In the genomic region with DNA sequence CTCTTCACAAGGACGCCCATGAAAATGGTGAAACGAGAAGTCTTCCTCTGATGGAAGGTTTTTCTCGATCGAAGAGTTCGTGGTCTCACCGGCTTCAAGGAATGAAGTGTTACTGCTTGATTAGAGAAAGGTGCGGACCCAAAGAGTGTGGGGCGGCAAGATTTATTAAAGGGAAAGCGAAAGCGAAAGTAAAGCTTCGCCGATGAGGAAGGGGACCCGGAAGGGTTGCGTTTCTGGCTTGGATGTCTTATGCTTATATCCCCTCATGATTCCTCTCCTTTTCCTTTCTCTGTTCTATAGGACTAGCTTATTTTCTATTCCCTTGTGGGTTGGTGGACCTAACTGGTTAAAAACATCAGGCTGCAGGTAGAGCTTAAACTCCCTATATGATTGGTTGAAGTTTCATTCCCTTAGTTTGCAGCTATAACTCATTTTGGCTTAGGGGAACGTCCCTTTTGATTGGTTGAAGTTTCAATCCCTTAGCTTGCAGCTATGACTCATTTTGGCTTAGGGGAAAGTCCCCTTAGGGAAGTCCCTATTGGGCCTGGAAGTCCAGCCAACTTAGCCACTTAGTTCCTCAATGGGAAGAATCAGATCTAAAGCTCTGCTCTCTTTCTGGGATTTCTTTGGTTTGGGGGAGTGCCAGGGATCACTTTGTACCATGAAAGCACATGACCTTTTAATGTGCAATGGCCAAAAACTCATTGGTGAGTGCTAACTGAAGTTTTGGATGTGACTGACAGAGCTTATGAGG, we compare ENCODE assay signal across 11 cellular contexts.
DNase-seq lines count a peak whose midpoint lies in the region; ATAC-seq and TF ChIP-seq lines count a peak whose summit lies in the region.
"Had no signal": no experiment of that assay in that cellular context is flagged by ENCODE, and none has a peak within 500 bp of the region (broad histone marks: within the 10 kb centered on the region; RNA-seq: fewer than 3 reads in every experiment).

No MANE protein-coding gene starts in this region.

- H3K9ac ChIP-seq in IMR-90 (ENCODE audit: low read depth, low read length): no peak overlapping the region
- H3K9ac ChIP-seq in endodermal cell (ENCODE audit: extremely low read depth, low read length, poor library complexity, severe bottlenecking): no peak overlapping the region

- H3K27ac ChIP-seq in IMR-90 (ENCODE audit: insufficient read depth, low read length): no peak overlapping the region
- no peak overlapping the region for H3K27ac ChIP-seq in endodermal cell (ENCODE audit: low read depth, low read length)
- no peak overlapping the region for H3K27ac ChIP-seq in tibial artery

- no peaks in the 10 kb centered on the region for H3K36me3 ChIP-seq in IMR-90 (ENCODE audit: control insufficient read depth, insufficient read depth, low read length)
- H3K36me3 ChIP-seq in endodermal cell (ENCODE audit: control insufficient read depth, insufficient read depth, low read length): no peaks in the 10 kb centered on the region
- H3K36me3 ChIP-seq in tibial artery: no peaks in the 10 kb centered on the region

- peaks cover 8% of the 10 kb centered on the region for H3K36me3 Mint-ChIP-seq in endodermal cell (ENCODE audit: low read depth)

- no peak overlapping the region for H2AFZ ChIP-seq in IMR-90 (replicated peaks; ENCODE audit: low read length, poor library complexity)

- H3K56ac ChIP-seq in IMR-90 (ENCODE audit: extremely low read depth, insufficient read depth, low read length): no peak overlapping the region

- dilution Hi-C loops in IMR-90 (cut with HindIII; ENCODE audit: low sequenced_read_pairs, unreplicated experiment): no loop called here

- H3K27me3 Mint-ChIP-seq in endodermal cell (ENCODE audit: insufficient read depth): no peaks in the 10 kb centered on the region

- no peak overlapping the region for H2BK120ac ChIP-seq in IMR-90 (ENCODE audit: low read depth, low read length)

- peaks cover 45% of the 10 kb centered on the region for H3K4me1 Mint-ChIP-seq in endodermal cell

- H4K20me1 ChIP-seq in IMR-90 (ENCODE audit: insufficient read depth, low read length): no peaks in the 10 kb centered on the region

- no peak for TF ChIP-seq POLR2A in IMR-90 (IDR thresholded peaks at IDR 0.05; ENCODE audit: low read depth, low read length)

- H4K8ac ChIP-seq in IMR-90 (ENCODE audit: low read depth in 2 of 2, low read length in 2 of 2): no peak overlapping the region

- H3K4me2 ChIP-seq in IMR-90 (ENCODE audit: low read depth, low read length): no peak overlapping the region

- no peak overlapping the region for H2AK5ac ChIP-seq in IMR-90 (ENCODE audit: low read depth, low read length)

- no peak overlapping the region for H4K91ac ChIP-seq in IMR-90 (ENCODE audit: insufficient read depth, low read depth, low read length)

- no peak overlapping the region for H2BK5ac ChIP-seq in IMR-90 (ENCODE audit: low read depth, low read length, poor library complexity, severe bottlenecking)

- intact Hi-C loops in IMR-90 (cut with micrococcal nuclease) (no loop called here), tibial artery (cut with DNase I; ENCODE audit: low total_unique reads) (no loop called here)

- H2BK20ac ChIP-seq in IMR-90 (ENCODE audit: low read depth, low read length): no peak overlapping the region

- no peak overlapping the region for H2BK15ac ChIP-seq in IMR-90 (ENCODE audit: low read depth, low read length)

- H3K4me1 ChIP-seq in IMR-90 (ENCODE audit: control insufficient read depth, insufficient read depth, low read length) (no peaks in the 10 kb centered on the region), endodermal cell (ENCODE audit: control insufficient read depth, insufficient read depth, low read length) (peaks cover 13% of the 10 kb centered on the region), tibial artery (no peaks in the 10 kb centered on the region)

- peak; percentile 75 for ATAC-seq in GM21576 (IDR thresholded peaks at IDR 0.05; ENCODE audit: unreplicated experiment)
- ATAC-seq in IMR-90 (ENCODE audit: low read depth): no peak

- H3K4me3 ChIP-seq in IMR-90 (ENCODE audit: insufficient read depth, low read depth, low read length) (no peak overlapping the region), endodermal cell (ENCODE audit: low read length) (no peak overlapping the region), tibial artery (no peak overlapping the region)

- DNase-seq in Caki2 (ENCODE audit: low read depth) (peak; percentile 85), IMR-90 (peak; percentile 55), endodermal cell (peak; percentile 44), NCI-H69 (lab: John Stamatoyannopoulos, UW) (no peak), NCI-H748 (lab: John Stamatoyannopoulos, UW; ENCODE audit: unreplicated experiment) (no peak), tibial artery (no peak), NCI-H774 (lab: John Stamatoyannopoulos, UW) (no peak)
- DNase-seq: activated CD8-positive, alpha-beta memory T cell treated with anti-CD3 and anti-CD28 coated beads, Interleukin-2, amount 50 U/mL, for 48 hours; head of caudate nucleus; stimulated activated CD4-positive, alpha-beta T cell treated with anti-CD3 and anti-CD28 coated beads, Interleukin-12 subunit alpha, Interleukin-12 subunit beta, amount 100 ng/mL, for 4 hours had no signal

- CTCF ChIA-PET in IMR-90 (lab: Yijun Ruan, JAX): no interaction called here

- H2AK9ac ChIP-seq in IMR-90 (replicated peaks; ENCODE audit: low read depth, low read length, poor library complexity): no peak overlapping the region

- BruUV-seq in IMR-90 (replicated peaks; lab: Mats Ljungman, UMichigan): no TSS peak

- peak overlapping the region; percentile 48 for H3K4me3 Mint-ChIP-seq in endodermal cell

- no peak overlapping the region for H4K5ac ChIP-seq in IMR-90 (ENCODE audit: low read depth, low read length)

- H3K9me3 Mint-ChIP-seq in endodermal cell: peaks cover 20% of the 10 kb centered on the region

- H3K9me3 ChIP-seq in IMR-90 (ENCODE audit: control insufficient read depth, insufficient read depth, low read length): no peaks in the 10 kb centered on the region; the same call in 1 of the 2 replicates
- H3K9me3 ChIP-seq in endodermal cell (ENCODE audit: control insufficient read depth, low read length): peaks cover 2% of the 10 kb centered on the region
- H3K9me3 ChIP-seq in tibial artery: no peaks in the 10 kb centered on the region

- peak overlapping the region; percentile 56 for H3K27ac Mint-ChIP-seq in endodermal cell

- in situ Hi-C loops in Caki2 (cut with HindIII; ENCODE audit: low pct_unique_long_range_greater_than_20kb, low sequenced_read_pairs): no loop called here
- in situ Hi-C loops in IMR-90 (cut with MboI; ENCODE audit: low sequenced_read_pairs): no loop called here

- H3K14ac ChIP-seq in IMR-90 (replicated peaks; ENCODE audit: low read depth, low read length): no peak overlapping the region

- H3K79me1 ChIP-seq in IMR-90 (ENCODE audit: low read depth in 1 of 2, low read length in 2 of 2): no peaks in the 10 kb centered on the region

- H3K9me1 ChIP-seq in IMR-90 (ENCODE audit: insufficient read depth, low read length): no peaks in the 10 kb centered on the region

- no peak overlapping the region for H3K18ac ChIP-seq in IMR-90 (ENCODE audit: low read depth, low read length)

- TF ChIP-seq RAD21 in IMR-90 (IDR thresholded peaks at IDR 0.05; ENCODE audit: low read length): no peak

- WGBS in IMR-90 (ENCODE audit: extremely low coverage in 2 of 2, insufficient read length in 1 of 2), 2 experiments: no CpG with 5 or more reads among the region's 15 CpGs
- 96% methylated on average over 14 to 15 of the region's 15 CpGs for WGBS in endodermal cell (ENCODE audit: insufficient coverage in 1 of 2, insufficient read length in 1 of 2), 2 experiments

- no peak overlapping the region for H3K4ac ChIP-seq in IMR-90 (ENCODE audit: low read depth, low read length)

- no peak overlapping the region for H3K23ac ChIP-seq in IMR-90 (ENCODE audit: low read depth, low read length)

- POLR2A ChIA-PET in IMR-90 (lab: Charles Lee; ENCODE audit: unreplicated experiment): no interaction called here

- TF ChIP-seq CTCF in IMR-90 (conservative IDR thresholded peaks at IDR 0.05; ENCODE audit: low read depth, low read length) (no peak), endodermal cell (conservative IDR thresholded peaks at IDR 0.05) (no peak), tibial artery (IDR thresholded peaks at IDR 0.05) (no peak)

- H3K27me3 ChIP-seq in IMR-90 (ENCODE audit: control insufficient read depth, insufficient read depth, low read length) (no peaks in the 10 kb centered on the region), endodermal cell (ENCODE audit: control insufficient read depth, insufficient read depth, low read length, poor library complexity, severe bottlenecking) (no peaks in the 10 kb centered on the region), tibial artery (no peaks in the 10 kb centered on the region)

TF ChIP-seq in IMR-90, 13 proteins besides CTCF, POLR2A, EP300 and RAD21:
- no peak for TF ChIP-seq BHLHE40 (IDR thresholded peaks at IDR 0.05; ENCODE audit: low read depth, low read length)
- TF ChIP-seq FOS (IDR thresholded peaks at IDR 0.05; ENCODE audit: low read depth, low read length): no peak

Comparison
In these comparisons a context has a peak if more than half of its experiments do, and no peak if none do; other contexts are left out.
1. DNase-seq: peak in Caki2 (single experiment), IMR-90 (single experiment) and endodermal cell (single experiment); none in NCI-H69 (single experiment), NCI-H748 (single experiment), tibial artery (0 of 2) and NCI-H774 (single experiment).